In genomic region chr1:161119379-161120061, GRCh38 we compare ENCODE assay signal across 8 cellular contexts. TPM values are rescaled to one million over a fixed set of nuclear protein-coding genes. Genes with fewer than 3 reads are reported as not detected.
DNase-seq lines count a peak whose midpoint lies in the region; ATAC-seq and TF ChIP-seq lines count a peak whose summit lies in the region.

No MANE protein-coding gene starts in this region.

- peak; percentile 60 for DNase-seq in SKM-1 treated with dmso at 0.1 percent for 144 hours (lab: John Stamatoyannopoulos, UW; ENCODE audit: unreplicated experiment)
- peak in 1 of 2 donors; percentile 81 for DNase-seq in ascending aorta (ENCODE audit: low spot score in 2 of 2)
- peak; percentile 72 for DNase-seq in iPS-NIHi7 (ENCODE audit: extremely low spot score)
- peak; percentile 83 for DNase-seq in stimulated activated CD4-positive, alpha-beta T cell treated with anti-CD3 and anti-CD28 coated beads, Interleukin-1b, Interleukin-23, amount 100 ng/mL, for 48 hours
- DNase-seq in NCI-H2081 treated with DMSO at 0.1 percent for 48 hours (lab: John Stamatoyannopoulos, UW), result no peak

- H3K9me3 ChIP-seq in ascending aorta, result no peaks in the 10 kb centered on the region

- TF ChIP-seq CTCF in GM12875 (IDR thresholded peaks at IDR 0.05; ENCODE audit: borderline replicate concordance, insufficient read depth, low read depth, low read length), result peak; percentile 47; the same call in 1 of the 2 replicates
- TF ChIP-seq CTCF in ascending aorta (IDR thresholded peaks at IDR 0.05), result peak in 1 of 3 experiments; percentile 39

- H3K27ac ChIP-seq in ascending aorta, result peak overlapping the region; percentile 94 to 98

- H3K4me3 ChIP-seq in GM12875 (ENCODE audit: low read depth, low read length), result no peak overlapping the region
- H3K4me3 ChIP-seq in ascending aorta, result peak overlapping the region; percentile 76 to 98

- intact Hi-C loops in ascending aorta (cut with DNase I), result loop anchor here (2.0 to 5.0 kb wide), 3 partner anchors 35 to 268 kb away; partner anchors contain the start of gene USF1

- H3K27me3 ChIP-seq in ascending aorta, result no peaks in the 10 kb centered on the region

- peaks cover 38 to 48% of the 10 kb centered on the region in 2 donors for H3K36me3 ChIP-seq in ascending aorta

- ATAC-seq in HG03135 (IDR thresholded peaks at IDR 0.05; ENCODE audit: unreplicated experiment) (peak; percentile 55), GM21825 (IDR thresholded peaks at IDR 0.05; ENCODE audit: unreplicated experiment) (no peak)

- peaks cover 10 to 26% of the 10 kb centered on the region in 2 donors for H3K4me1 ChIP-seq in ascending aorta

RNA-seq across cellular contexts. Expression of gene NIT1, which starts 1.6 kb away (rescaled TPM):
- 44.9 TPM for total RNA-seq in ascending aorta

RNA-seq across cellular contexts. Expression of gene PFDN2, which starts 1.7 kb away (rescaled TPM):
- total RNA-seq in ascending aorta, result 16.3 TPM

RNA-seq across cellular contexts. Expression of gene DEDD, which starts 12.9 kb away (rescaled TPM):
- total RNA-seq in ascending aorta, result 27.8 TPM

RNA-seq across cellular contexts. Expression of gene KLHDC9, which starts 21.4 kb away (rescaled TPM):
- total RNA-seq in ascending aorta, result 0.32 TPM

RNA-seq across cellular contexts. Expression of gene NECTIN4, which starts 30.2 kb away (rescaled TPM):
- not detected for total RNA-seq in ascending aorta
